13 cellular contexts compared by ENCODE assay signal in genomic region chr6:33981421-33981820, GRCh38.
DNase-seq lines count a peak whose midpoint lies in the region; ATAC-seq and TF ChIP-seq lines count a peak whose summit lies in the region.
"Had no signal": no experiment of that assay in that cellular context is flagged by ENCODE, and none has a peak within 500 bp of the region (broad histone marks: within the 10 kb centered on the region; RNA-seq: fewer than 3 reads in every experiment).

No MANE protein-coding gene starts in this region.

- H3K36me3 ChIP-seq in colonic mucosa (no peaks in the 10 kb centered on the region), vagina (no peaks in the 10 kb centered on the region)

- peaks cover 17% of the 10 kb centered on the region for H3K27me3 Mint-ChIP-seq in osteocyte (ENCODE audit: unreplicated experiment)

- TF ChIP-seq CTCF in colonic mucosa (IDR thresholded peaks at IDR 0.05) (no peak), osteocyte (IDR thresholded peaks at IDR 0.05) (no peak), foreskin keratinocyte (conservative IDR thresholded peaks at IDR 0.05) (no peak), vagina (IDR thresholded peaks at IDR 0.05) (no peak)

- H3K27ac ChIP-seq in colonic mucosa = no peak overlapping the region
- no peak overlapping the region for H3K27ac ChIP-seq in foreskin keratinocyte
- no peak overlapping the region for H3K27ac ChIP-seq in vagina

- H3K4me1 Mint-ChIP-seq in osteocyte (ENCODE audit: unreplicated experiment) = no peaks in the 10 kb centered on the region

- H3K4me1 ChIP-seq in colonic mucosa (no peaks in the 10 kb centered on the region), foreskin keratinocyte (no peaks in the 10 kb centered on the region), vagina (peaks cover 6% of the 10 kb centered on the region)
- H3K4me1 ChIP-seq: Caco-2 had no signal

- no peak overlapping the region for H3K9ac ChIP-seq in colonic mucosa (ENCODE audit: low read depth in 2 of 2, low read length in 2 of 2)

- no peak overlapping the region for H3K4me3 Mint-ChIP-seq in osteocyte (ENCODE audit: unreplicated experiment)

- no peak for ATAC-seq in foreskin keratinocyte
- ATAC-seq: HCT116 had no signal

- peak; percentile 55 for DNase-seq in activated effector memory CD4-positive, alpha-beta T cell treated with anti-CD3 and anti-CD28 coated beads, Interleukin-2, amount 50 U/mL, for 16 hours
- no peak for DNase-seq in activated effector memory CD4-positive, alpha-beta T cell treated with Interleukin-2 at 50 U/mL for 16 hours
- DNase-seq in colonic mucosa = peak; percentile 31
- DNase-seq in osteocyte (ENCODE audit: extremely low spot score, unreplicated experiment) = peak; percentile 65
- no peak for DNase-seq in OCI-M2 (lab: John Stamatoyannopoulos, UW; ENCODE audit: unreplicated experiment)
- no peak for DNase-seq in foreskin keratinocyte
- no peak for DNase-seq in vagina (ENCODE audit: extremely low spot score in 2 of 2)
- DNase-seq: Caco-2, MV-4-11, NCI-H1436, NCI-H2029 treated with DMSO at 0.1 percent for 48 hours, NCI-H510A treated with DMSO at 0.1 percent for 48 hours had no signal

- no peaks in the 10 kb centered on the region for H3K36me3 Mint-ChIP-seq in osteocyte (ENCODE audit: unreplicated experiment)

- intact Hi-C loops in colonic mucosa (cut with DNase I) = no loop called here
- intact Hi-C loops in vagina (cut with DNase I) = no loop called here

- H3K4me3 ChIP-seq in colonic mucosa (no peak overlapping the region), vagina (no peak overlapping the region)

- H3K27me3 ChIP-seq in colonic mucosa (no peaks in the 10 kb centered on the region), foreskin keratinocyte (peaks cover 7% of the 10 kb centered on the region), vagina (no peaks in the 10 kb centered on the region)

- no peak overlapping the region for H3K27ac Mint-ChIP-seq in osteocyte (ENCODE audit: unreplicated experiment)

- no peak for TF ChIP-seq POLR2A in vagina (IDR thresholded peaks at IDR 0.05)

- H3K9me3 ChIP-seq in colonic mucosa = no peaks in the 10 kb centered on the region
- H3K9me3 ChIP-seq in vagina = no peaks in the 10 kb centered on the region
- H3K9me3 ChIP-seq: Caco-2 had no signal

- H3K9me3 Mint-ChIP-seq in osteocyte (ENCODE audit: unreplicated experiment) = peaks cover under 1% of the 10 kb centered on the region

Comparison
In these comparisons a context has a peak if more than half of its experiments do, and no peak if none do; other contexts are left out.
1. DNase-seq: peak in activated effector memory CD4-positive, alpha-beta T cell treated with anti-CD3 and anti-CD28 coated beads, Interleukin-2, amount 50 U/mL, for 16 hours (single experiment), colonic mucosa (single experiment) and osteocyte (single experiment); none in activated effector memory CD4-positive, alpha-beta T cell treated with Interleukin-2 at 50 U/mL for 16 hours (single experiment), OCI-M2 (single experiment), foreskin keratinocyte (0 of 2) and vagina (0 of 2).